ENCODE assay signal across 28 cellular contexts in genomic region chr5:126877569-126877968, GRCh38.
"Had no signal": no experiment of that assay in that cellular context is flagged by ENCODE, and none has a peak within 500 bp of the region (broad histone marks: within the 10 kb centered on the region; RNA-seq: fewer than 3 reads in every experiment).

No MANE protein-coding gene starts in this region.

- H3K36me3 ChIP-seq: colonic mucosa, esophagus muscularis mucosa, lower lobe of right lung, pancreas, right lobe of liver, suprapubic skin, thyroid gland, vagina had no signal

- H3K9me3 Mint-ChIP-seq: dendritic cell treated with granulocyte-macrophage colony-stimulating factor and Interleukin-4, amounts not matched to agents 40 ng/mL and 50 ng/mL, for 4 days; endodermal cell; immature natural killer cell; stimulated activated naive CD8-positive, alpha-beta T cell treated with anti-CD3 and anti-CD28 coated beads, Interleukin-15, amount 100 ng/mL, for 72 hours had no signal

- H3K4me1 Mint-ChIP-seq: immature natural killer cell; stimulated activated naive CD8-positive, alpha-beta T cell treated with anti-CD3 and anti-CD28 coated beads, Interleukin-15, amount 100 ng/mL, for 72 hours had no signal

- ATAC-seq: lower lobe of right lung; naive thymus-derived CD4-positive, alpha-beta T cell; stimulated activated naive CD8-positive, alpha-beta T cell treated with anti-CD3 and anti-CD28 coated beads, Interleukin-15, amount 100 ng/mL, for 72 hours had no signal

- H3K4me3 Mint-ChIP-seq: dendritic cell treated with granulocyte-macrophage colony-stimulating factor and Interleukin-4, amounts not matched to agents 40 ng/mL and 50 ng/mL, for 4 days; endodermal cell; immature natural killer cell; naive thymus-derived CD4-positive, alpha-beta T cell; stimulated activated naive CD8-positive, alpha-beta T cell treated with anti-CD3 and anti-CD28 coated beads, Interleukin-15, amount 100 ng/mL, for 72 hours had no signal

- H3K4me3 ChIP-seq: colonic mucosa, esophagus muscularis mucosa, heart right ventricle, lower lobe of right lung, pancreas, right lobe of liver, suprapubic skin, thyroid gland, vagina had no signal

- H3K27me3 Mint-ChIP-seq: dendritic cell treated with granulocyte-macrophage colony-stimulating factor and Interleukin-4, amounts not matched to agents 40 ng/mL and 50 ng/mL, for 4 days; naive thymus-derived CD4-positive, alpha-beta T cell; stimulated activated naive CD8-positive, alpha-beta T cell treated with anti-CD3 and anti-CD28 coated beads, Interleukin-15, amount 100 ng/mL, for 72 hours had no signal

- H3K27ac ChIP-seq: colonic mucosa, esophagus muscularis mucosa, heart right ventricle, lower lobe of right lung, pancreas, right lobe of liver, suprapubic skin, thyroid gland, vagina had no signal

- H3K4me1 ChIP-seq: colonic mucosa, lower lobe of right lung, pancreas, right lobe of liver, suprapubic skin, thyroid gland, vagina had no signal

- H3K9me3 ChIP-seq: colonic mucosa, esophagus muscularis mucosa, heart right ventricle, lower lobe of right lung, pancreas, right lobe of liver, suprapubic skin, thyroid gland, vagina had no signal

- DNase-seq: colonic mucosa; effector CD8-positive, alpha-beta T cell; endodermal cell; foreskin melanocyte; glutamatergic neuron; heart right ventricle; hypothalamus; immature natural killer cell; kidney glomerular epithelial cell; left ventricle myocardium superior; lower lobe of right lung; naive thymus-derived CD4-positive, alpha-beta T cell; occipital lobe; pancreas; retina; right lobe of liver; small intestine; stimulated activated CD4-positive, alpha-beta T cell treated with anti-CD3 and anti-CD28 coated beads, Interleukin-15, amount 100 ng/mL, for 24 hours; stimulated activated CD4-positive, alpha-beta T cell treated with anti-CD3 and anti-CD28 coated beads, Interleukin-4, amount 100 ng/mL, for 1 hour; stimulated activated CD8-positive, alpha-beta memory T cell treated with anti-CD3 and anti-CD28 coated beads, Interleukin-4, amount 100 ng/mL, for 48 hours; stimulated activated naive CD4-positive, alpha-beta T cell; stimulated activated naive CD8-positive, alpha-beta T cell treated with anti-CD3 and anti-CD28 coated beads, Interleukin-15, amount 100 ng/mL, for 72 hours; thyroid gland; trophoblast cell had no signal

- H3K27ac Mint-ChIP-seq: dendritic cell treated with granulocyte-macrophage colony-stimulating factor and Interleukin-4, amounts not matched to agents 40 ng/mL and 50 ng/mL, for 4 days; endodermal cell; immature natural killer cell; naive thymus-derived CD4-positive, alpha-beta T cell; stimulated activated naive CD8-positive, alpha-beta T cell treated with anti-CD3 and anti-CD28 coated beads, Interleukin-15, amount 100 ng/mL, for 72 hours had no signal

- H3K27me3 ChIP-seq: colonic mucosa, heart right ventricle, pancreas, right lobe of liver, suprapubic skin, thyroid gland, vagina had no signal
